In the genomic region with DNA sequence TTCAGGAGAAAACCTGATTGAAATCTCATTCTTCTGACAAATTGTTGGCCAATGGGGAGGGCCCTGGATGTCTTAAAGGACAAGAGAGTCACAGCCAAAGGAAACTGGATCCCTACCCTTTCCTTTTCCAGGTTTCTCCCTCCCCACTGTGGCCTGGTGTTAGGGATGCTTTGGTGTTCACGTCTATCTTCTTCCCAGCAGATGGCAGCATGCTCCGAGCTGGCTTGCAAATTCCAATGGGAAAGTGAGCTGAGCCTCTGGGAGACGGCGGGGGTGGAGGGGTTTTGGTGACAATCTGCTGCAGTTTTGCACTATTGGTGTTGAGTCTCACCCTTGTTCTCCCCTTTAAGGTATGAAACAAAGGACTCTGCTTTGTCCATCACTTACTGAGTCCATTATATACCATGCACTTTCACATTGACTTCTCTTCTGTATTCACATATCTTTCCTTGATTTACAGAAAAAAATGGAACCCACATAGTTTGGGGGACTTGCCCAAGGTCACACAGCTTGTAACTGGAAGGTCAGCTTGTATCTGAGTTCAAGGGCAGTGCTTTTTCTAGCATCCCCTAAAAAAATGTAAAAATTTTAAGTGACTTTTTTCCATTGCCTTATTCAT, we compare ENCODE assay signal across 8 cellular contexts. TPM values are rescaled to one million over a fixed set of nuclear protein-coding genes. Genes with fewer than 3 reads are reported as not detected.
A peak's percentile ranks its signal among the peaks of the same experiment; 100 is the strongest.
DNase-seq lines count a peak whose midpoint lies in the region; ATAC-seq, FAIRE-seq and TF ChIP-seq lines count a peak whose summit lies in the region.

No MANE protein-coding gene starts in this region.

- DNase-seq in AG09309 (ENCODE audit: low read depth) (peak; percentile 8), HTR-8/SVneo (ENCODE audit: insufficient read length, low spot score) (peak; percentile 93), Panc1 (ENCODE audit: low read depth, low spot score) (no peak), esophagus squamous epithelium (lab: John Stamatoyannopoulos, UW) (no peak), neuronal stem cell (ENCODE audit: low spot score) (peak; percentile 66)

- H2BK15ac ChIP-seq in neuronal stem cell (ENCODE audit: low read length), result no peak overlapping the region

- POLR2A ChIA-PET in Panc1 (lab: Charles Lee), result no interaction called here

- FAIRE-seq in HTR-8/SVneo (lab: Jason Lieb, UNC), result peak; percentile 100

- H2BK120ac ChIP-seq in neuronal stem cell (ENCODE audit: low read depth, low read length), result no peak overlapping the region

- peak; percentile 87 for ATAC-seq in Panc1
- no peak for ATAC-seq in HG03196 (IDR thresholded peaks at IDR 0.05; ENCODE audit: unreplicated experiment)
- ATAC-seq in GM21447 (IDR thresholded peaks at IDR 0.05; ENCODE audit: unreplicated experiment), result no peak
- no peak for ATAC-seq in esophagus mucosa

- no peak overlapping the region for H3K4me2 ChIP-seq in neuronal stem cell (ENCODE audit: insufficient read depth, low read length, poor library complexity, severe bottlenecking)

- no peak overlapping the region for H2AK5ac ChIP-seq in neuronal stem cell (ENCODE audit: low read depth, low read length)

- in situ Hi-C loops in Panc1 (cut with HindIII; ENCODE audit: low pct_unique_long_range_greater_than_20kb, low sequenced_read_pairs), result no loop called here

- H3K14ac ChIP-seq in neuronal stem cell (ENCODE audit: low read length), result no peak overlapping the region

- no peak overlapping the region for H4K8ac ChIP-seq in neuronal stem cell (ENCODE audit: low read depth, low read length)

- H3K4me3 ChIP-seq in AG09309 (ENCODE audit: control insufficient read depth, low read depth, low read length), result no peak overlapping the region
- H3K4me3 ChIP-seq in Panc1 (ENCODE audit: low read depth in 2 of 2, low read length in 2 of 2), result no peak overlapping the region
- no peak overlapping the region for H3K4me3 ChIP-seq in esophagus squamous epithelium
- no peak overlapping the region for H3K4me3 ChIP-seq in neuronal stem cell (ENCODE audit: low read length in 2 of 2)

- H3K27ac ChIP-seq in Panc1 (ENCODE audit: low read length) (no peak overlapping the region), esophagus squamous epithelium (no peak overlapping the region), neuronal stem cell (replicated peaks; ENCODE audit: low read length) (no peak overlapping the region)

- H2BK12ac ChIP-seq in neuronal stem cell (ENCODE audit: low read length), result no peak overlapping the region

- H3K36me3 ChIP-seq in Panc1 (ENCODE audit: control insufficient read depth, insufficient read depth, low read length) (no peaks in the 10 kb centered on the region), esophagus squamous epithelium (no peaks in the 10 kb centered on the region), neuronal stem cell (replicated peaks in 1 of 2; ENCODE audit: control insufficient read depth in 2 of 2, insufficient read depth in 2 of 2, low read length in 2 of 2) (no peaks in the 10 kb centered on the region)

- TF ChIP-seq CTCF in AG09309 (IDR thresholded peaks at IDR 0.05; ENCODE audit: control insufficient read depth, insufficient read depth, low read depth, low read length, missing control alignments) (peak; percentile 83), Panc1 (IDR thresholded peaks at IDR 0.05) (peak; percentile 83), esophagus squamous epithelium (IDR thresholded peaks at IDR 0.05) (peak in 5 of 6 experiments; percentile 37 to 67 (median 41))

- H4K91ac ChIP-seq in neuronal stem cell (ENCODE audit: low read depth, low read length, poor library complexity), result no peak overlapping the region

- no peak overlapping the region for H2BK5ac ChIP-seq in neuronal stem cell (ENCODE audit: low read length)

- no peak overlapping the region for H3K23ac ChIP-seq in neuronal stem cell (ENCODE audit: low read depth, low read length, poor library complexity)

- no peak overlapping the region for H3K9ac ChIP-seq in neuronal stem cell (ENCODE audit: low read depth, low read length, poor library complexity)

- H3K9me3 ChIP-seq in Panc1 (ENCODE audit: control insufficient read depth, insufficient read depth, low read depth, low read length) (no peaks in the 10 kb centered on the region), esophagus squamous epithelium (no peaks in the 10 kb centered on the region), neuronal stem cell (replicated peaks in 1 of 2; ENCODE audit: control insufficient read depth in 2 of 2, insufficient read depth in 1 of 2, low read depth in 1 of 2, low read length in 2 of 2) (no peaks in the 10 kb centered on the region)

- no peak overlapping the region for H2AFZ ChIP-seq in neuronal stem cell (ENCODE audit: low read length)

- intact Hi-C loops in Panc1 (cut with micrococcal nuclease; ENCODE audit: unreplicated experiment) (loop anchor here (5.0 kb wide), 1 partner anchor 37 kb away; a partner anchor contains a TSS), esophagus squamous epithelium (cut with DNase I) (loop anchor here (5.0 kb wide), 1 partner anchor 42 kb away; no protein-coding TSS in a partner anchor)

- no peaks in the 10 kb centered on the region for H3K4me1 ChIP-seq in Panc1 (ENCODE audit: control insufficient read depth, insufficient read depth, low read length)
- peaks cover 7 to 51% (median 17%) of the 10 kb centered on the region in 3 donors for H3K4me1 ChIP-seq in esophagus squamous epithelium
- peaks cover 0 to 2% of the 10 kb centered on the region in 2 donors for H3K4me1 ChIP-seq in neuronal stem cell (ENCODE audit: control insufficient read depth in 2 of 2, insufficient read depth in 1 of 2, low read depth in 1 of 2, low read length in 2 of 2)

- TF ChIP-seq POLR2A in esophagus squamous epithelium (IDR thresholded peaks at IDR 0.05), result no peak

- H3K27me3 ChIP-seq in Panc1 (ENCODE audit: control insufficient read depth, insufficient read depth, low read length) (no peaks in the 10 kb centered on the region), esophagus squamous epithelium (peaks cover 0 to 4% (median 0%) of the 10 kb centered on the region in 4 donors), neuronal stem cell (ENCODE audit: control insufficient read depth in 3 of 3, insufficient read depth in 3 of 3, low read depth in 1 of 3, low read length in 3 of 3) (peaks cover 0 to 28% (median 0%) of the 10 kb centered on the region in 3 experiments)

- H3K79me1 ChIP-seq in neuronal stem cell (ENCODE audit: low read depth, low read length), result no peaks in the 10 kb centered on the region

- no peak overlapping the region for H3K4ac ChIP-seq in neuronal stem cell (ENCODE audit: low read length)

- BruUV-seq in Panc1 (replicated peaks; lab: Mats Ljungman, UMichigan), result no TSS peak

- CTCF ChIA-PET in Panc1 (lab: Charles Lee), result interaction anchor here (0.5 to 1.0 kb wide), 4 partner anchors 15 to 243 kb away, joined by 3 to 6 read pairs (median 4); a partner anchor contains a TSS

- H3K18ac ChIP-seq in neuronal stem cell (ENCODE audit: low read length), result no peak overlapping the region

- WGBS in esophagus squamous epithelium, 2 donors, result 0% methylated on average over 2 to 4 of the region's 4 CpGs
- no CpG with 5 or more reads among the region's 4 CpGs for WGBS in neuronal stem cell (ENCODE audit: extremely low coverage in 2 of 2, insufficient read length in 2 of 2, insufficient replicate concordance in 1 of 2), 2 donors

RNA-seq across cellular contexts. Expression of a gene that starts 39.3 kb away (rescaled TPM):
- total RNA-seq in Panc1 (2021; ENCODE audit: unreplicated experiment), result not detected
- polyA plus RNA-seq in Panc1 (2012; ENCODE audit: insufficient read length), result not detected
- total RNA-seq in esophagus squamous epithelium, result under 1 TPM in 1 of 4 donors, not detected in 3; 0.22 TPM
- 7.6 TPM for polyA plus RNA-seq in neuronal stem cell (2013, experiment 1 of 2)
- polyA plus RNA-seq in neuronal stem cell (2013, experiment 2 of 2), result 7.7 TPM
- total RNA-seq in esophagus mucosa, result not detected

RNA-seq across cellular contexts. Expression of a gene that starts 50.8 kb away (rescaled TPM):
- total RNA-seq in Panc1 (2021; ENCODE audit: unreplicated experiment), result 0.08 TPM
- 0.10 TPM for polyA plus RNA-seq in Panc1 (2012; ENCODE audit: insufficient read length)
- under 1 TPM in 1 of 4 donors, not detected in 3; 0.19 TPM for total RNA-seq in esophagus squamous epithelium
- 0.08 TPM for polyA plus RNA-seq in neuronal stem cell (2013, experiment 1 of 2)
- polyA plus RNA-seq in neuronal stem cell (2013, experiment 2 of 2), result 0.08 TPM
- not detected for total RNA-seq in esophagus mucosa

Comparison
In these comparisons a context has a peak if more than half of its experiments do, and no peak if none do; other contexts are left out.
1. DNase-seq: peak in AG09309 (single experiment), HTR-8/SVneo (single experiment) and neuronal stem cell (single experiment); none in Panc1 (single experiment) and esophagus squamous epithelium (single experiment).
2. Peak in every context shown above with its lines, with median percentiles within 50 percentile points of each other: CTCF ChIP-seq.